10 cellular contexts compared by ENCODE assay signal in genomic region chr17:46157443-46158107, GRCh38. TPM values are rescaled to one million over a fixed set of nuclear protein-coding genes. Genes with fewer than 3 reads are reported as not detected.
DNase-seq lines count a peak whose midpoint lies in the region; ATAC-seq, FAIRE-seq and TF ChIP-seq lines count a peak whose summit lies in the region.
"Had no signal": no experiment of that assay in that cellular context is flagged by ENCODE, and none has a peak within 500 bp of the region (broad histone marks: within the 10 kb centered on the region; RNA-seq: fewer than 3 reads in every experiment).

No MANE protein-coding gene starts in this region.

- intact Hi-C loops in Right ventricle myocardium inferior (cut with DNase I) = loop anchor here (5.0 kb wide), 1 partner anchor 35 kb away; the partner anchor contains the start of gene KANSL1
- intact Hi-C loops in prostate gland (cut with DNase I) = no loop called here

- H3K9me3 ChIP-seq in cardiac muscle cell (ENCODE audit: low read depth) (no peaks in the 10 kb centered on the region), muscle layer of duodenum (ENCODE audit: control insufficient read depth in 1 of 2, low read length in 2 of 2) (no peaks in the 10 kb centered on the region), prostate gland (no peaks in the 10 kb centered on the region)

- H3K27me3 ChIP-seq in cardiac muscle cell (no peaks in the 10 kb centered on the region), muscle layer of duodenum (ENCODE audit: low read depth, low read length) (no peaks in the 10 kb centered on the region), prostate gland (replicated peaks; ENCODE audit: insufficient read depth) (no peaks in the 10 kb centered on the region)

- no peak for TF ChIP-seq CTCF in cardiac muscle cell (IDR thresholded peaks at IDR 0.05; ENCODE audit: low read depth, low read length)
- no peak for TF ChIP-seq CTCF in prostate gland (IDR thresholded peaks at IDR 0.05)

- peaks cover 58% of the 10 kb centered on the region for H3K4me1 ChIP-seq in cardiac muscle cell (ENCODE audit: low read depth)
- H3K4me1 ChIP-seq in muscle layer of duodenum (ENCODE audit: control insufficient read depth in 1 of 2, insufficient read depth in 2 of 2, low read length in 2 of 2) = peaks cover 33 to 81% of the 10 kb centered on the region in 2 donors
- peaks cover 2% of the 10 kb centered on the region for H3K4me1 ChIP-seq in urinary bladder (ENCODE audit: insufficient read depth)
- no peaks in the 10 kb centered on the region for H3K4me1 ChIP-seq in prostate gland (replicated peaks)

- 36% methylated on average over 3 of the region's 3 CpGs for WGBS in urinary bladder
- WGBS in prostate gland = 34% methylated on average over 3 of the region's 3 CpGs

- no peak for TF ChIP-seq POLR2A in prostate gland (IDR thresholded peaks at IDR 0.05)

- H3K27ac ChIP-seq in cardiac muscle cell (peak overlapping the region; percentile 75), muscle layer of duodenum (ENCODE audit: low read length) (peak overlapping the region; percentile 25), urinary bladder (ENCODE audit: low read depth) (peak overlapping the region; percentile 10), prostate gland (peak overlapping the region in 1 of 2 donors; percentile 33)

- H3K4me3 ChIP-seq in cardiac muscle cell = no peak overlapping the region
- H3K4me3 ChIP-seq in muscle layer of duodenum (ENCODE audit: low read depth in 1 of 2, low read length in 2 of 2) = peak overlapping the region in 1 of 2 donors; percentile 1
- no peak overlapping the region for H3K4me3 ChIP-seq in urinary bladder (ENCODE audit: low read depth, low read length)
- no peak overlapping the region for H3K4me3 ChIP-seq in prostate gland

- DNase-seq in cardiac muscle cell (ENCODE audit: low read depth in 1 of 2, low spot score in 1 of 2) = peak in 1 of 2 donors; percentile 64
- DNase-seq in Right ventricle myocardium inferior (ENCODE audit: missing footprints) = no peak
- peak; percentile 46 for DNase-seq in brain pericyte (ENCODE audit: low read depth, low spot score)
- DNase-seq in urothelium cell line (ENCODE audit: low spot score) = no peak
- DNase-seq in prostate gland (ENCODE audit: low spot score) = no peak
- DNase-seq: mesendoderm had no signal

- H3K36me3 ChIP-seq in cardiac muscle cell (no peaks in the 10 kb centered on the region), muscle layer of duodenum (ENCODE audit: control insufficient read depth in 1 of 2, insufficient read depth in 2 of 2, low read length in 2 of 2) (no peaks in the 10 kb centered on the region), urinary bladder (ENCODE audit: insufficient read depth) (no peaks in the 10 kb centered on the region), prostate gland (no peaks in the 10 kb centered on the region)

- no peak for FAIRE-seq in urothelium cell line (lab: Jason Lieb, UNC)
- FAIRE-seq: D721Med had no signal

- ATAC-seq in Right ventricle myocardium inferior (no peak), GM18868 (IDR thresholded peaks at IDR 0.05; ENCODE audit: unreplicated experiment) (no peak)

RNA-seq across cellular contexts. Expression of gene KANSL1, which starts 35.7 kb away (rescaled TPM):
- total RNA-seq in cardiac muscle cell (69.4 and 109 TPM in 2 replicates), Right ventricle myocardium inferior (27.9 TPM), urinary bladder (146 TPM), prostate gland (100 to 1,000 TPM in 1 of 2 donors, 10 to 100 TPM in 1; 60.4 to 109 TPM)
- polyA plus RNA-seq in cardiac muscle cell (52.6 and 61.2 TPM in 2 replicates), urinary bladder (22.4 TPM)
